ENCODE assay signal across 9 cellular contexts in genomic region chr9:134328841-134329575, GRCh38.
A peak's percentile ranks its signal among the peaks of the same experiment; 100 is the strongest.
DNase-seq lines count a peak whose midpoint lies in the region; ATAC-seq and TF ChIP-seq lines count a peak whose summit lies in the region.
"Had no signal": no experiment of that assay in that cellular context is flagged by ENCODE, and none has a peak within 500 bp of the region (broad histone marks: within the 10 kb centered on the region; RNA-seq: fewer than 3 reads in every experiment).

No MANE protein-coding gene starts in this region.

- H3K9ac ChIP-seq in subcutaneous abdominal adipose tissue (ENCODE audit: low read length in 5 of 5), result peak overlapping the region; percentile 56 to 89 (median 83)

- no peaks in the 10 kb centered on the region for H3K9me3 ChIP-seq in subcutaneous abdominal adipose tissue (ENCODE audit: control insufficient read depth in 5 of 5, low read length in 5 of 5)

- no peaks in the 10 kb centered on the region for H3K27me3 ChIP-seq in subcutaneous abdominal adipose tissue (ENCODE audit: control insufficient read depth in 5 of 5, insufficient read depth in 4 of 5, low read length in 5 of 5)

- H3K36me3 ChIP-seq in subcutaneous abdominal adipose tissue (ENCODE audit: control insufficient read depth in 5 of 5, insufficient read depth in 5 of 5, low read length in 5 of 5), result no peaks in the 10 kb centered on the region

- H3K27ac ChIP-seq in subcutaneous abdominal adipose tissue (ENCODE audit: low read depth, low read length), result peak overlapping the region; percentile 94

- TF ChIP-seq CTCF in HFF-Myc (IDR thresholded peaks at IDR 0.05; ENCODE audit: low read depth, low read length, missing control alignments) (peak; percentile 7), cardiac fibroblast (IDR thresholded peaks at IDR 0.05; ENCODE audit: low read depth, low read length) (no peak)

- peaks cover 20 to 89% (median 84%) of the 10 kb centered on the region in 5 donors for H3K4me1 ChIP-seq in subcutaneous abdominal adipose tissue (ENCODE audit: control insufficient read depth in 5 of 5, insufficient read depth in 5 of 5, low read length in 5 of 5)

- DNase-seq in HFF-Myc (ENCODE audit: extremely low read depth, low read depth), result no peak
- DNase-seq in cardiac fibroblast (ENCODE audit: low read depth in 2 of 2), result peak; percentile 53 to 60
- peak; percentile 57 for DNase-seq in left kidney (ENCODE audit: low read depth, low spot score)
- no peak for DNase-seq in NCI-H1436 (lab: John Stamatoyannopoulos, UW)
- DNase-seq in stimulated activated CD4-positive, alpha-beta T cell treated with anti-CD3 and anti-CD28 coated beads, Interleukin-15, amount 100 ng/mL, for 24 hours, result no peak
- DNase-seq: cortex of kidney had no signal

- peak overlapping the region; percentile 70 for H3K4me3 ChIP-seq in HFF-Myc (replicated peaks; ENCODE audit: low read depth, low read length)
- H3K4me3 ChIP-seq in cardiac fibroblast (replicated peaks in 1 of 2; ENCODE audit: low read depth in 2 of 2, low read length in 2 of 2), result peak overlapping the region; percentile 58 to 67
- peak overlapping the region in 4 of 5 donors; percentile 75 to 84 (median 78) for H3K4me3 ChIP-seq in subcutaneous abdominal adipose tissue (ENCODE audit: low read depth in 1 of 5, low read length in 5 of 5)

- ATAC-seq in HG03039 (IDR thresholded peaks at IDR 0.05; ENCODE audit: unreplicated experiment) (no peak), GM21717 (IDR thresholded peaks at IDR 0.05; ENCODE audit: unreplicated experiment) (no peak)

Comparison
In these comparisons a context has a peak if more than half of its experiments do, and no peak if none do; other contexts are left out.
1. DNase-seq: peak in cardiac fibroblast (2 of 2) and left kidney (single experiment); none in HFF-Myc (single experiment), NCI-H1436 (single experiment) and stimulated activated CD4-positive, alpha-beta T cell treated with anti-CD3 and anti-CD28 coated beads, Interleukin-15, amount 100 ng/mL, for 24 hours (single experiment).
2. Peak in every context shown above with its lines, with median percentiles within 50 percentile points of each other: H3K4me3 ChIP-seq.